In genomic region chr5:134545070-134545868, GRCh38 we compare ENCODE assay signal across 9 cellular contexts. TPM values are rescaled to one million over a fixed set of nuclear protein-coding genes. Genes with fewer than 3 reads are reported as not detected.
DNase-seq lines count a peak whose midpoint lies in the region; ATAC-seq, FAIRE-seq and TF ChIP-seq lines count a peak whose summit lies in the region.
"Had no signal": no experiment of that assay in that cellular context is flagged by ENCODE, and none has a peak within 500 bp of the region (broad histone marks: within the 10 kb centered on the region; RNA-seq: fewer than 3 reads in every experiment).

No MANE protein-coding gene starts in this region.

- peaks cover 6% of the 10 kb centered on the region for H3F3A ChIP-seq in neural progenitor cell (ENCODE audit: low read depth)

- H3K36me3 ChIP-seq in OCI-LY3 (replicated peaks; ENCODE audit: low read depth, low read length) (peaks cover 29% of the 10 kb centered on the region), neural progenitor cell (no peaks in the 10 kb centered on the region)

- DNase-seq in GM12892 (ENCODE audit: insufficient read length), result no peak
- DNase-seq in effector memory CD8-positive, alpha-beta T cell, result no peak
- DNase-seq in stimulated activated CD8-positive, alpha-beta memory T cell treated with anti-CD3 and anti-CD28 coated beads, Interleukin-4, amount 100 ng/mL, for 48 hours, result peak; percentile 44
- no peak for DNase-seq in NCI-H82 (lab: John Stamatoyannopoulos, UW)
- no peak for DNase-seq in neural progenitor cell (ENCODE audit: low spot score)
- DNase-seq in activated CD4-positive, CD25-positive, alpha-beta regulatory T cell (lab: John Stamatoyannopoulos, UW), result no peak

- H3K27ac Mint-ChIP-seq in effector memory CD8-positive, alpha-beta T cell, result peak overlapping the region; percentile 91 to 92
- no peak overlapping the region for H3K27ac Mint-ChIP-seq in neural progenitor cell

- no peak for TF ChIP-seq CTCF in OCI-LY3 (IDR thresholded peaks at IDR 0.05; ENCODE audit: low read depth, low read length)
- TF ChIP-seq CTCF in neural progenitor cell (IDR thresholded peaks at IDR 0.05), result no peak

- H3K27me3 Mint-ChIP-seq in effector memory CD8-positive, alpha-beta T cell, result no peaks in the 10 kb centered on the region
- peaks cover 3% of the 10 kb centered on the region for H3K27me3 Mint-ChIP-seq in neural progenitor cell (ENCODE audit: insufficient read depth, low read depth)
- H3K27me3 Mint-ChIP-seq: brain had no signal

- H3K36me3 Mint-ChIP-seq in effector memory CD8-positive, alpha-beta T cell (ENCODE audit: insufficient read depth), result peaks cover 69% of the 10 kb centered on the region
- H3K36me3 Mint-ChIP-seq in neural progenitor cell, result no peaks in the 10 kb centered on the region

- H3K27me3 ChIP-seq in OCI-LY3 (ENCODE audit: low read depth, low read length) (no peaks in the 10 kb centered on the region), neural progenitor cell (no peaks in the 10 kb centered on the region)

- FAIRE-seq in GM12892 (lab: Jason Lieb, UNC), result peak; percentile 84

- H3K9me3 Mint-ChIP-seq in effector memory CD8-positive, alpha-beta T cell, result no peaks in the 10 kb centered on the region
- no peaks in the 10 kb centered on the region for H3K9me3 Mint-ChIP-seq in neural progenitor cell

- H3K4me1 Mint-ChIP-seq in effector memory CD8-positive, alpha-beta T cell (ENCODE audit: low read depth in 2 of 2), result peaks cover 39 to 49% of the 10 kb centered on the region in 2 donors
- peaks cover 15% of the 10 kb centered on the region for H3K4me1 Mint-ChIP-seq in neural progenitor cell

- peaks cover 89% of the 10 kb centered on the region for H3K4me1 ChIP-seq in OCI-LY3 (ENCODE audit: low read length)
- H3K4me1 ChIP-seq in neural progenitor cell, result peaks cover 12% of the 10 kb centered on the region

- no peaks in the 10 kb centered on the region for H3K9me3 ChIP-seq in OCI-LY3 (ENCODE audit: insufficient read depth, low read length)
- H3K9me3 ChIP-seq in neural progenitor cell (ENCODE audit: low read depth), result no peaks in the 10 kb centered on the region

- peak; percentile 49; the same call in 1 of the 2 replicates for TF ChIP-seq POLR2A in GM12892 (IDR thresholded peaks at IDR 0.05; ENCODE audit: low read depth, low read length)

- no peak overlapping the region for H3K4me3 Mint-ChIP-seq in effector memory CD8-positive, alpha-beta T cell
- H3K4me3 Mint-ChIP-seq in neural progenitor cell, result no peak overlapping the region
- H3K4me3 Mint-ChIP-seq: brain had no signal

- no peaks in the 10 kb centered on the region for H4K20me1 ChIP-seq in OCI-LY3 (ENCODE audit: insufficient read depth, low read length)
- H4K20me1 ChIP-seq in neural progenitor cell (ENCODE audit: low read depth), result peaks cover 2% of the 10 kb centered on the region

- H3K4me3 ChIP-seq in OCI-LY3 (ENCODE audit: low read length), result peak overlapping the region; percentile 70
- H3K4me3 ChIP-seq in neural progenitor cell, result no peak overlapping the region

- H3K9ac ChIP-seq in OCI-LY3 (ENCODE audit: low read length) (peak overlapping the region; percentile 82), neural progenitor cell (no peak overlapping the region)

- peaks cover 83% of the 10 kb centered on the region for H3K79me2 ChIP-seq in OCI-LY3 (ENCODE audit: low read length)
- no peaks in the 10 kb centered on the region for H3K79me2 ChIP-seq in neural progenitor cell (ENCODE audit: low read depth)

- no peak for ATAC-seq in effector memory CD8-positive, alpha-beta T cell (replicated peaks)
- ATAC-seq in GM19452 (IDR thresholded peaks at IDR 0.05; ENCODE audit: unreplicated experiment), result no peak

- no peak overlapping the region for H2AFZ ChIP-seq in OCI-LY3 (ENCODE audit: low read depth, low read length)
- H2AFZ ChIP-seq in neural progenitor cell (replicated peaks), result no peak overlapping the region

- H3K4me2 ChIP-seq in OCI-LY3 (ENCODE audit: low read length), result peak overlapping the region; percentile 77
- H3K4me2 ChIP-seq in neural progenitor cell, result no peak overlapping the region

- H3K27ac ChIP-seq in OCI-LY3 (ENCODE audit: low read length) (peak overlapping the region; percentile 88), neural progenitor cell (no peak overlapping the region)

RNA-seq across cellular contexts. Expression of gene JADE2, which starts 19.8 kb away (rescaled TPM):
- 18.1 TPM for polyA plus RNA-seq in GM12892 (2012; ENCODE audit: missing spikeins)
- 1.7 and 2.3 TPM in 2 replicates for total RNA-seq in neural progenitor cell (ENCODE audit: low replicate concordance)
